In genomic region chr7:156950381-156950858, GRCh38 we compare ENCODE assay signal across 8 cellular contexts. TPM values are rescaled to one million over a fixed set of nuclear protein-coding genes. Genes with fewer than 3 reads are reported as not detected.
A peak's percentile ranks its signal among the peaks of the same experiment; 100 is the strongest.
DNase-seq lines count a peak whose midpoint lies in the region; ATAC-seq and TF ChIP-seq lines count a peak whose summit lies in the region.

No MANE protein-coding gene starts in this region.

- intact Hi-C loops in left colon (cut with DNase I, micrococcal nuclease): loop anchor here in 1 of 2 donors (5.0 kb wide), 1 partner anchor 187 kb away; the partner anchor contains the start of gene UBE3C

- peaks cover 21% of the 10 kb centered on the region for H3K36me3 ChIP-seq in ectodermal cell (ENCODE audit: control insufficient read depth, insufficient read depth, low read length)

- peaks cover 39% of the 10 kb centered on the region for H3K4me1 Mint-ChIP-seq in neural crest cell

- DNase-seq in EL (peak; percentile 26), NB4 (ENCODE audit: low read depth) (no peak), neural crest cell (ENCODE audit: low read depth, low spot score) (no peak), left colon (no peak), NCI-H1436 treated with DMSO at 0.1 percent for 48 hours (lab: John Stamatoyannopoulos, UW) (no peak)
- no peak for DNase-seq in stimulated activated naive CD4-positive, alpha-beta T cell (lab: John Stamatoyannopoulos, UW)

- H3K4me3 Mint-ChIP-seq in neural crest cell: peak overlapping the region; percentile 97

- no peak overlapping the region for H3K27ac ChIP-seq in ectodermal cell (ENCODE audit: insufficient read depth, low read depth, low read length, poor library complexity, severe bottlenecking)

- H3K27me3 Mint-ChIP-seq in neural crest cell (ENCODE audit: low read depth): peaks cover 10% of the 10 kb centered on the region

- H3K4me1 ChIP-seq in ectodermal cell (ENCODE audit: control insufficient read depth, insufficient read depth, low read length): peaks cover 7% of the 10 kb centered on the region

- H3K27me3 ChIP-seq in ectodermal cell (ENCODE audit: control insufficient read depth, insufficient read depth, low read length, poor library complexity, severe bottlenecking): no peaks in the 10 kb centered on the region

- H3K27ac Mint-ChIP-seq in neural crest cell (ENCODE audit: unreplicated experiment): peak overlapping the region; percentile 79

- peaks cover 6% of the 10 kb centered on the region for H3K36me3 Mint-ChIP-seq in neural crest cell (ENCODE audit: low read depth)

- H3K9me3 ChIP-seq in ectodermal cell (ENCODE audit: control insufficient read depth, low read length): no peaks in the 10 kb centered on the region

- no peak for ATAC-seq in left colon
- no peak for ATAC-seq in HG03175 (IDR thresholded peaks at IDR 0.05; ENCODE audit: unreplicated experiment)

- no peak for TF ChIP-seq CTCF in NB4 (IDR thresholded peaks at IDR 0.05; ENCODE audit: low read depth, low read length)
- TF ChIP-seq CTCF in neural crest cell (conservative IDR thresholded peaks at IDR 0.05): no peak

- TF ChIP-seq POLR2A in NB4 (IDR thresholded peaks at IDR 0.05; ENCODE audit: extremely low read depth, insufficient read length): no peak

- H3K9me3 Mint-ChIP-seq in neural crest cell: no peaks in the 10 kb centered on the region

- H3K4me3 ChIP-seq in NB4 (ENCODE audit: low read depth, low read length) (peak overlapping the region; percentile 83), ectodermal cell (ENCODE audit: insufficient read depth, low read depth, low read length) (peak overlapping the region; percentile 96)

- 2% methylated on average over 21 of the region's 21 CpGs for WGBS in ectodermal cell, 2 experiments

RNA-seq across cellular contexts. Expression of gene NOM1, which starts 0.9 kb away (rescaled TPM):
- polyA plus RNA-seq in ectodermal cell (2013, experiment 1 of 4): 21.4 TPM
- polyA plus RNA-seq in ectodermal cell (2013, experiment 2 of 4): 23.1 TPM
- polyA plus RNA-seq in ectodermal cell (2013, experiment 3 of 4): 14.2 TPM
- 15.9 TPM for polyA plus RNA-seq in ectodermal cell (2013, experiment 4 of 4)
- 25.2 and 28.2 TPM in 2 replicates for total RNA-seq in neural crest cell
- total RNA-seq in left colon: 10 to 100 TPM; 13.3 to 16.1 TPM

RNA-seq across cellular contexts. Expression of gene LMBR1, which starts 57.4 kb away (rescaled TPM):
- polyA plus RNA-seq in ectodermal cell (2013, experiment 1 of 4): 43.7 TPM
- polyA plus RNA-seq in ectodermal cell (2013, experiment 2 of 4): 43.6 TPM
- 33.6 TPM for polyA plus RNA-seq in ectodermal cell (2013, experiment 3 of 4)
- 40.9 TPM for polyA plus RNA-seq in ectodermal cell (2013, experiment 4 of 4)
- total RNA-seq in neural crest cell (55.1 and 58.0 TPM in 2 replicates), left colon (10 to 100 TPM; 48.9 to 49.9 TPM)
